Comparison of ENCODE assay signal across 24 cellular contexts in the genomic region with DNA sequence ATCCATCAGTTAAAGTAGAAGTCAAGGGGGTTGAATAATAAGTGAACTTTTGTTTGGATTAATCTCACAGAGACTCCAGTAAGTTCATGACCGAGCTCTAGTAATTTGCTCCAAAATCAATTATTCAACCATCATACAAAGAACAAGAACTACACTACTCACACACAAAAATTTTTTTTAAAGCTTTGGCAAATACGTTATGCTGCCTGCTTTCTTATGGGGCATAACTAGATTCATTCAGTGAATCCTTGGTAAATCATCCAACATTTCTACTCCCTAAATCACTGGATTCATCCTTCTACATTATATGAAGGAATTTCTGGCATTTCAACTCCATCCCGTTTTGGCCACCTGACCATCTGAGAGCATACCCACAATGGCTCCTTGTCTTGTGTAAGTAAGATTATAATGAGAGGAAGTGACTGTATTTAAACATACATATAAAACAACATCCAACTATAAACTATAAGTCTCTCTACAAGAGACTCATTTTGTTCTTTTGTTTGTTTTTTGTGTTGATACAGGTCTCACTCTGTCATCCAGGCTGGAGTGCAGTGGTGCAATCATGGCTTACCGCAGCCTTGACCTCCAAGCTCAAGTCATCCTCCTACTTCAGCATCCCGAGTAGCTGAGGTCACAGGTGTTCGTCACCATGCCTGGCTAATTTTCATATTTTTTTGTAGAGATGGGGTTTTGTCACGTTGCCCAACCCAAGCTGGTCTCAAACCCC.
"Had no signal": no experiment of that assay in that cellular context is flagged by ENCODE, and none has a peak within 500 bp of the region (broad histone marks: within the 10 kb centered on the region; RNA-seq: fewer than 3 reads in every experiment).

No MANE protein-coding gene starts in this region.

- H3K27ac ChIP-seq: SK-N-MC had no signal

- H3K36me3 ChIP-seq: MG63 had no signal

- ATAC-seq: activated T-cell treated with anti-CD3 and anti-CD28 coated beads, Interleukin-2, amount 50 U/mL, for 4 hours; T-cell had no signal

- DNase-seq: activated B cell treated with CpG ODN at 0.5 μM for 24 hours; activated CD4-positive, alpha-beta memory T cell treated with anti-CD3 and anti-CD28 coated beads for 36 hours; activated CD4-positive, alpha-beta T cell treated with anti-CD3 and anti-CD28 coated beads for 1 hour; activated CD4-positive, alpha-beta T cell treated with anti-CD3 and anti-CD28 coated beads, Interleukin-2, amount 10 ng/mL, durations not matched to agents 7 days and 5 days; activated CD8-positive, alpha-beta memory T cell treated with anti-CD3 and anti-CD28 coated beads for 24 hours; activated effector memory CD4-positive, alpha-beta T cell treated with anti-CD3 and anti-CD28 coated beads, Interleukin-2, amount 50 U/mL, for 16 hours; activated naive CD4-positive, alpha-beta T cell treated with Interleukin-2 at 50 U/mL for 16 hours; activated T-cell treated with anti-CD3 and anti-CD28 coated beads, Interleukin-2, amount 50 U/mL, for 4 hours; amygdala; MG63; NCI-H1105; NCI-H1436; NCI-H1694 treated with DMSO at 0.1 percent for 48 hours; NCI-H2029 treated with DMSO at 0.1 percent for 48 hours; NCI-H345; NCI-H510A; NCI-H526 treated with DMSO at 0.1 percent for 48 hours; NCI-H82; NK-92 treated with Interleukin-12 subunit alpha and Interleukin-12 subunit beta, amount 100 ng/mL, for 24 hours; SIG-M5; T-cell; T-helper 2 cell; T1000 had no signal

- H3K9me3 ChIP-seq: MG63 had no signal

- H3K4me3 ChIP-seq: MG63, SK-N-MC had no signal

- H3K27me3 ChIP-seq: MG63 had no signal
